ENCODE assay signal across 20 cellular contexts in the genomic region with DNA sequence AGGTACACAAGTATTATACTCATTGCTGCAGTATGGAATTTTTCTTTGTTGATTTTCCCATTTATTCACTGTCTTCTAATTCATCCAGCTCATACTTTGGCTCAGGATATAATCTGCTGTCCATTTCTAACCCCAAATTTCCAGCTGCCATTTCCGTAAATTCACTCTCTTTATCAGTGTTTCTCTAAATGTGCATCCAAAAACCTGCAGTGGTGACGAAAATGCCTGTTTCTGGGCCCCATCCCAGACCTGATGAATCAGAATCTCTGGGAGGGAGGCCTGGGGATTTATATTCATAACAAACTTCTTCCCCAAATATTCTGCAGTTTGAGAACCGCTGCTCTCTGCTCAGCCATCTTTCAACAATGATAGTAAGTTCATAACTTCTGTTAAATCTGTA.
"Had no signal": no experiment of that assay in that cellular context is flagged by ENCODE, and none has a peak within 500 bp of the region (broad histone marks: within the 10 kb centered on the region; RNA-seq: fewer than 3 reads in every experiment).

No MANE protein-coding gene starts in this region.

- H3K27me3 ChIP-seq: adrenal gland, colonic mucosa, gastrocnemius medialis, ovary, upper lobe of right lung had no signal

- H3K9me3 Mint-ChIP-seq: activated naive CD4-positive, alpha-beta T cell treated with anti-CD3 and anti-CD28 coated beads, Interleukin-2, amount 50 U/mL, for 24 hours; activated T-cell treated with anti-CD3 and anti-CD28 coated beads, Interleukin-2, amount 50 U/mL, for 72 hours; endodermal cell; stimulated activated naive B cell treated with anti-CD40 and anti-IgM and Interleukin-4, amounts not matched to agents 10 μg/mL and 1 μg/mL and 100 μg/mL, for 72 hours; T-helper 1 cell treated with Interleukin-12 subunit alpha and Interleukin-12 subunit beta and Interleukin-4 antibody, amounts not matched to agents 30 μg/mL and 1 μg/mL, for 36 hours had no signal

- DNase-seq: activated gamma-delta T cell; activated T-cell treated with anti-CD3 and anti-CD28 coated beads, Interleukin-2, amount 50 U/mL, for 72 hours; colonic mucosa; endodermal cell; gastrocnemius medialis; head of caudate nucleus; kidney; mesenchymal stem cell; naive thymus-derived CD8-positive, alpha-beta T cell; stimulated activated CD4-positive, alpha-beta T cell treated with anti-CD3 and anti-CD28 coated beads, Interleukin-4, amount 100 ng/mL, for 4 hours; stimulated activated naive B cell treated with anti-CD40 and anti-IgM and Interleukin-4, amounts not matched to agents 10 μg/mL and 1 μg/mL and 100 μg/mL, for 72 hours; upper lobe of right lung had no signal

- H3K27me3 Mint-ChIP-seq: activated naive CD4-positive, alpha-beta T cell treated with anti-CD3 and anti-CD28 coated beads, Interleukin-2, amount 50 U/mL, for 24 hours; brain; central memory CD8-positive, alpha-beta T cell; stimulated activated naive B cell treated with anti-CD40 and anti-IgM and Interleukin-4, amounts not matched to agents 10 μg/mL and 1 μg/mL and 100 μg/mL, for 72 hours had no signal

- ATAC-seq: activated T-cell treated with anti-CD3 and anti-CD28 coated beads, Interleukin-2, amount 50 U/mL, for 72 hours; gastrocnemius medialis; naive thymus-derived CD8-positive, alpha-beta T cell; sciatic nerve; stimulated activated naive B cell treated with anti-CD40 and anti-IgM and Interleukin-4, amounts not matched to agents 10 μg/mL and 1 μg/mL and 100 μg/mL, for 72 hours; upper lobe of right lung had no signal

- H3K9me3 ChIP-seq: adrenal gland, colonic mucosa, gastrocnemius medialis, ovary had no signal

- H3K4me3 Mint-ChIP-seq: activated naive CD4-positive, alpha-beta T cell treated with anti-CD3 and anti-CD28 coated beads, Interleukin-2, amount 50 U/mL, for 24 hours; activated T-cell treated with anti-CD3 and anti-CD28 coated beads, Interleukin-2, amount 50 U/mL, for 72 hours; brain; central memory CD8-positive, alpha-beta T cell; endodermal cell; naive thymus-derived CD8-positive, alpha-beta T cell; stimulated activated naive B cell treated with anti-CD40 and anti-IgM and Interleukin-4, amounts not matched to agents 10 μg/mL and 1 μg/mL and 100 μg/mL, for 72 hours; T-helper 1 cell treated with Interleukin-12 subunit alpha and Interleukin-12 subunit beta and Interleukin-4 antibody, amounts not matched to agents 30 μg/mL and 1 μg/mL, for 36 hours had no signal

- H3K36me3 Mint-ChIP-seq: activated naive CD4-positive, alpha-beta T cell treated with anti-CD3 and anti-CD28 coated beads, Interleukin-2, amount 50 U/mL, for 24 hours; brain; naive thymus-derived CD8-positive, alpha-beta T cell; stimulated activated naive B cell treated with anti-CD40 and anti-IgM and Interleukin-4, amounts not matched to agents 10 μg/mL and 1 μg/mL and 100 μg/mL, for 72 hours had no signal

- H3K4me3 ChIP-seq: adrenal gland, colonic mucosa, gastrocnemius medialis, ovary, upper lobe of right lung had no signal

- H3K36me3 ChIP-seq: adrenal gland, colonic mucosa, gastrocnemius medialis, ovary, upper lobe of right lung had no signal

- H3K4me1 Mint-ChIP-seq: activated naive CD4-positive, alpha-beta T cell treated with anti-CD3 and anti-CD28 coated beads, Interleukin-2, amount 50 U/mL, for 24 hours; brain; central memory CD8-positive, alpha-beta T cell; endodermal cell; naive thymus-derived CD8-positive, alpha-beta T cell; stimulated activated naive B cell treated with anti-CD40 and anti-IgM and Interleukin-4, amounts not matched to agents 10 μg/mL and 1 μg/mL and 100 μg/mL, for 72 hours had no signal

- H3K4me1 ChIP-seq: adrenal gland, colonic mucosa, upper lobe of right lung had no signal

- H3K27ac Mint-ChIP-seq: activated naive CD4-positive, alpha-beta T cell treated with anti-CD3 and anti-CD28 coated beads, Interleukin-2, amount 50 U/mL, for 24 hours; activated T-cell treated with anti-CD3 and anti-CD28 coated beads, Interleukin-2, amount 50 U/mL, for 72 hours; brain; endodermal cell; naive thymus-derived CD8-positive, alpha-beta T cell; stimulated activated naive B cell treated with anti-CD40 and anti-IgM and Interleukin-4, amounts not matched to agents 10 μg/mL and 1 μg/mL and 100 μg/mL, for 72 hours; T-helper 1 cell treated with Interleukin-12 subunit alpha and Interleukin-12 subunit beta and Interleukin-4 antibody, amounts not matched to agents 30 μg/mL and 1 μg/mL, for 36 hours had no signal

- H3K27ac ChIP-seq: adrenal gland, colonic mucosa, epithelial cell of prostate, gastrocnemius medialis, ovary, upper lobe of right lung had no signal
